8 cellular contexts compared by ENCODE assay signal in the genomic region with DNA sequence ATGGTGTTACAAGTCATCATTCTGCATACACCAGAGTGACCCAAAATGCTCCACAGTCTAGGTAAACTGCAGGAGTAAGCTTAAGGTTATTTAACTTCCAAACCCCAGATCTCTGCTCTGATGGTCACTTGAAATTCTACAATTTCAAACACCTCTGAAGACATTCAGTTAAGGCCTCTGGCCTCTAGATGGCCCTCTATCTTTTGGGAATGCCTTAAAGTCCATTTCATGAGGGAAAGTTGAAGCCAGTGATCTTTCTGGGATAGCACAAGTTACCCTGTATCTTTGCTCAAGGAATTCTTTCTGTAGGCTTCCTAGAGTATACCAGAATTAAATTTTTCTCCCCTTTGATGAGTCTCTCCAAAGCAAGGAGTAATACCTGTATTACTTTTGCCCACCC. TPM values are rescaled to one million over a fixed set of nuclear protein-coding genes. Genes with fewer than 3 reads are reported as not detected.
DNase-seq lines count a peak whose midpoint lies in the region; ATAC-seq, FAIRE-seq and TF ChIP-seq lines count a peak whose summit lies in the region.
"Not testable (repeated sequence)": the region's sequence is repeated elsewhere in the genome, so short reads cannot be mapped to it uniquely, and the experiment has no call there.
"Had no signal": no experiment of that assay in that cellular context is flagged by ENCODE, and none has a peak within 500 bp of the region (broad histone marks: within the 10 kb centered on the region; RNA-seq: fewer than 3 reads in every experiment).

No MANE protein-coding gene starts in this region.

- not testable (repeated sequence) for DNase-seq in WTC11 (ENCODE audit: low spot score); H1 (ENCODE audit: low read depth in 1 of 2, low spot score in 2 of 2); foreskin fibroblast; HepG2 (ENCODE audit: low spot score); psoas muscle

- POLR2A ChIA-PET in WTC11 (lab: Charles Lee); H1 (lab: Charles Lee; ENCODE audit: partially characterized antibody); HepG2 (lab: Yijun Ruan, JAX): not testable (repeated sequence)

- not testable (repeated sequence) for H2BK120ac ChIP-seq in H1 (replicated peaks; ENCODE audit: low read depth, low read length)

- not testable (repeated sequence) for H3K14ac ChIP-seq in H1 (ENCODE audit: insufficient read length)

- not testable (repeated sequence) for H4K20me1 ChIP-seq in H1 (replicated peaks in 1 of 2; ENCODE audit: control insufficient read depth in 1 of 2, insufficient read depth in 2 of 2, low read length in 2 of 2); HepG2 (ENCODE audit: insufficient read depth, low read length)

- H3K4ac ChIP-seq in H1 (replicated peaks; ENCODE audit: insufficient read length, low read depth, low read length) = not testable (repeated sequence)

- in situ Hi-C loops in HepG2 (cut with HindIII; ENCODE audit: extremely low pct_ligation_motif_present, low pct_unique_long_range_greater_than_20kb) = not testable (repeated sequence)

- not testable (repeated sequence) for H3K9ac ChIP-seq in H1 (replicated peaks in 1 of 4; ENCODE audit: extremely low read depth in 1 of 4, low read depth in 3 of 4, low read length in 3 of 4); HepG2 (ENCODE audit: insufficient read depth, low read depth, low read length)

- H3K79me1 ChIP-seq in H1 (ENCODE audit: low read depth, low read length) = not testable (repeated sequence)

- peak; percentile 94 for ATAC-seq in WTC11
- peak; percentile 51; the same call in 2 of the 3 replicates for ATAC-seq in HepG2
- ATAC-seq in psoas muscle = peak in 3 of 4 donors; percentile 39 to 83 (median 64)

- H3K4me3 Mint-ChIP-seq in WTC11 = not testable (repeated sequence)

- TF ChIP-seq EP300 in H1 (IDR thresholded peaks at IDR 0.05; ENCODE audit: borderline replicate concordance in 1 of 2, low read depth in 2 of 2, low read length in 2 of 2); HepG2 (IDR thresholded peaks at IDR 0.05; ENCODE audit: low read depth in 2 of 2, low read length in 2 of 2); HepG2 (CRISPR knock-in tag; IDR thresholded peaks at IDR 0.05; ENCODE audit: borderline replicate concordance): not testable (repeated sequence)

- H3K23me2 ChIP-seq in H1 (ENCODE audit: low read depth, low read length) = not testable (repeated sequence)

- not testable (repeated sequence) for H3K27ac Mint-ChIP-seq in WTC11

- H2BK5ac ChIP-seq in H1 (ENCODE audit: low read depth, low read length) = not testable (repeated sequence)

- H3K27ac ChIP-seq in H1 (ENCODE audit: low read depth, low read length); HepG2 (ENCODE audit: extremely low read length, insufficient read depth, low read length); psoas muscle: not testable (repeated sequence)

- H3K4me1 ChIP-seq in H1 (replicated peaks in 1 of 4; ENCODE audit: control insufficient read depth in 3 of 4, insufficient read depth in 4 of 4, low read length in 3 of 4); HepG2 (ENCODE audit: insufficient read depth, low read length); psoas muscle: not testable (repeated sequence)

- not testable (repeated sequence) for H2BK12ac ChIP-seq in H1 (ENCODE audit: low read depth, low read length)

- peak; percentile 40; the same call in 1 of the 2 replicates for TF ChIP-seq CTCF in LNCAP (IDR thresholded peaks at IDR 0.05)
- not testable (repeated sequence) for TF ChIP-seq CTCF in WTC11 (IDR thresholded peaks at IDR 0.05); H1 (IDR thresholded peaks at IDR 0.05; ENCODE audit: control extremely low read depth in 1 of 3, insufficient read depth in 1 of 3, low read depth in 1 of 3, low read length in 3 of 3); HepG2 (CRISPR knock-in tag; IDR thresholded peaks at IDR 0.05)
- peak; percentile 29 for TF ChIP-seq CTCF in foreskin fibroblast (IDR thresholded peaks at IDR 0.05; ENCODE audit: low read depth, low read length)
- TF ChIP-seq CTCF in psoas muscle (IDR thresholded peaks at IDR 0.05) = peak; percentile 35

- not testable (repeated sequence) for H3K36me3 Mint-ChIP-seq in WTC11

- not testable (repeated sequence) for BruUV-seq in HepG2 (replicated peaks; lab: Mats Ljungman, UMichigan)

- H2BK20ac ChIP-seq in H1 (ENCODE audit: low read length) = not testable (repeated sequence)

- H4K91ac ChIP-seq in H1 (replicated peaks; ENCODE audit: insufficient read length, low read length) = not testable (repeated sequence)

- CTCF ChIA-PET in WTC11 (lab: Charles Lee) (interaction anchor here (1.2 to 1.7 kb wide), 2 partner anchors 12 to 14 kb away, joined by 3 to 4 read pairs; no protein-coding TSS in a partner anchor), H1 (lab: Charles Lee; ENCODE audit: partially characterized antibody) (interaction anchor here (0.5 to 2.7 kb wide), 6 partner anchors 8 to 51 kb away, joined by 3 to 12 read pairs (median 6); no protein-coding TSS in a partner anchor)
- CTCF ChIA-PET in HepG2 (lab: Yijun Ruan, JAX; ENCODE audit: low intra/inter-chr PET ratio, low total read pairs) = not testable (repeated sequence)

- FAIRE-seq in G401.6 (lab: Jason Lieb, UNC) (peak; percentile 92), H1 (lab: Jason Lieb, UNC) (peak; percentile 100), HepG2 (lab: Jason Lieb, UNC) (peak; percentile 83)

- not testable (repeated sequence) for H3K27me3 ChIP-seq in H1 (replicated peaks in 1 of 4; ENCODE audit: control insufficient read depth in 3 of 4, extremely low read depth in 1 of 4, insufficient read depth in 3 of 4, low read length in 3 of 4); HepG2 (ENCODE audit: control insufficient read depth in 1 of 2, insufficient read depth in 2 of 2, low read length in 2 of 2); psoas muscle (ENCODE audit: insufficient read depth in 3 of 3, low read length in 2 of 3)

- H3K23ac ChIP-seq in H1 (ENCODE audit: insufficient read length) = not testable (repeated sequence)

- not testable (repeated sequence) for H2AK5ac ChIP-seq in H1 (ENCODE audit: low read depth, low read length)

- TF ChIP-seq RAD21 in H1 (IDR thresholded peaks at IDR 0.05 in 1 of 2, conservative IDR thresholded peaks at IDR 0.05 in 1 of 2; ENCODE audit: low read depth in 2 of 2, low read length in 2 of 2) = peak in 1 of 2 experiments; percentile 22; a peak in 1 of 4 replicates
- TF ChIP-seq RAD21 in HepG2 (CRISPR knock-in tag; IDR thresholded peaks at IDR 0.05) = not testable (repeated sequence)

- not testable (repeated sequence) for H3K36me3 ChIP-seq in H1 (ENCODE audit: control insufficient read depth in 2 of 4, insufficient read depth in 4 of 4, low read length in 3 of 4); HepG2 (replicated peaks in 1 of 2; ENCODE audit: control insufficient read depth in 1 of 2, insufficient read depth in 2 of 2, low read length in 2 of 2); psoas muscle (ENCODE audit: insufficient read depth in 1 of 2, low read depth in 1 of 2)

- not testable (repeated sequence) for H3K27me3 Mint-ChIP-seq in WTC11 (ENCODE audit: low read depth)

- H3K4me1 Mint-ChIP-seq in WTC11 = peaks cover 16% of the 10 kb centered on the region

- not testable (repeated sequence) for TF ChIP-seq POLR2A in H1 (IDR thresholded peaks at IDR 0.05; ENCODE audit: control extremely low read depth in 1 of 2, low read depth in 2 of 2, low read length in 2 of 2); HepG2 (IDR thresholded peaks at IDR 0.05; ENCODE audit: insufficient read depth in 1 of 2, low read depth in 2 of 2, low read length in 2 of 2)

- not testable (repeated sequence) for H2BK15ac ChIP-seq in H1 (ENCODE audit: low read length)

- not testable (repeated sequence) for H4K5ac ChIP-seq in H1 (ENCODE audit: insufficient read length, low read depth, low read length)

- not testable (repeated sequence) for H3K4me2 ChIP-seq in H1 (ENCODE audit: insufficient read depth in 1 of 2, low read depth in 2 of 2, low read length in 2 of 2); HepG2 (ENCODE audit: low read depth, low read length)

- not testable (repeated sequence) for H3K9me3 Mint-ChIP-seq in WTC11

- H3K79me2 ChIP-seq in H1 (ENCODE audit: control insufficient read depth in 1 of 2, insufficient read depth in 2 of 2, low read length in 2 of 2); HepG2 (ENCODE audit: insufficient read depth, low read length): not testable (repeated sequence)

- not testable (repeated sequence) for H2AFZ ChIP-seq in H1 (ENCODE audit: low read length); HepG2 (ENCODE audit: low read length)

- H3K56ac ChIP-seq in H1 (replicated peaks; ENCODE audit: insufficient read length, low read depth, low read length) = not testable (repeated sequence)

- H3K4me3 ChIP-seq in H1 (ENCODE audit: extremely low read depth in 1 of 4, insufficient read depth in 2 of 4, low read depth in 3 of 4, low read length in 4 of 4); foreskin fibroblast (ENCODE audit: low read depth in 1 of 2, low read length in 2 of 2); HepG2 (replicated peaks in 1 of 3; ENCODE audit: insufficient read depth in 1 of 3, low read depth in 2 of 3, low read length in 3 of 3); psoas muscle: not testable (repeated sequence)

- not testable (repeated sequence) for H3K9me3 ChIP-seq in H1 (ENCODE audit: insufficient read depth in 2 of 2, low read depth in 1 of 2, low read length in 1 of 2); HepG2 (ENCODE audit: low read length); psoas muscle

- intact Hi-C loops in HepG2 (cut with micrococcal nuclease; ENCODE audit: unreplicated experiment); psoas muscle (cut with DNase I): not testable (repeated sequence)

- not testable (repeated sequence) for H4K8ac ChIP-seq in H1 (ENCODE audit: extremely low read depth, insufficient read depth, low read length)

- not testable (repeated sequence) for H3K18ac ChIP-seq in H1 (ENCODE audit: extremely low read depth, low read length)

RNA-seq across cellular contexts. Expression of gene SAXO2, which starts 18.7 kb away (rescaled TPM):
- total RNA-seq in WTC11 (2021) = 1.9 to 3.8 TPM (median 2.7 TPM) in 3 replicates
- 3.1 and 3.8 TPM in 2 replicates for total RNA-seq in H1 (2021; fragmentation: NEBNext Ultra II Directional; extraction: Animal tissue kit (Norgen Biotek cat#: 25700))
- 1.9 and 3.1 TPM in 2 replicates for polyA plus RNA-seq in H1 (2011; rRNA removed)
- polyA plus RNA-seq in H1 (2011; cell fraction: cytosol; rRNA removed) = 2.5 TPM
- 2.7 TPM for polyA plus RNA-seq in H1 (2011; cell fraction: nucleus; rRNA removed)
- 1.3 to 3.9 TPM (median 2.1 TPM) in 4 replicates for polyA plus RNA-seq in H1 (2012, experiment 1 of 2)
- 2.3 TPM for polyA plus RNA-seq in H1 (2012, experiment 2 of 2)
- 3.6 TPM for polyA plus RNA-seq in H1 (2013, experiment 1 of 2)
- 2.3 TPM for polyA plus RNA-seq in H1 (2013, experiment 2 of 2)
- polyA minus RNA-seq in H1 (2011; rRNA and poly(A)+ RNA removed) = 0.22 and 0.29 TPM in 2 replicates
- not detected for polyA minus RNA-seq in H1 (2011; cell fraction: cytosol; rRNA and poly(A)+ RNA removed)
- polyA minus RNA-seq in H1 (2011; cell fraction: nucleus; rRNA and poly(A)+ RNA removed) = not detected
- 1.5 TPM in 1 of 2 replicates, not detected in the other for total RNA-seq in HepG2 (2016; rRNA removed; fragmentation: Illumina TruSeq; extraction: Trizol)
- total RNA-seq in HepG2 (2016; cell fraction: cytosol; rRNA removed; fragmentation: Illumina TruSeq; extraction: Trizol; ENCODE audit: low read depth) = not detected in 2 replicates
- total RNA-seq in HepG2 (2016; cell fraction: insoluble cytoplasmic fraction; rRNA removed; fragmentation: Illumina TruSeq; extraction: Trizol) = not detected in 2 replicates
- total RNA-seq in HepG2 (2016; cell fraction: membrane; rRNA removed; fragmentation: Illumina TruSeq; extraction: Trizol) = not detected in 2 replicates
- 1.8 TPM in 1 of 2 replicates, not detected in the other for total RNA-seq in HepG2 (2016; cell fraction: nucleus; rRNA removed; fragmentation: Illumina TruSeq; extraction: Trizol)
- polyA plus RNA-seq in HepG2 (2011; rRNA removed) = 0.01 and 0.04 TPM in 2 replicates
- polyA plus RNA-seq in HepG2 (2011; cell fraction: cytosol; rRNA removed) = not detected in 2 replicates
- polyA plus RNA-seq in HepG2 (2011; cell fraction: nucleus; rRNA removed) = not detected in 2 replicates
- polyA plus RNA-seq in HepG2 (2012) = not detected in 2 replicates
- not detected in 2 replicates for polyA plus RNA-seq in HepG2 (2016; cell fraction: cytosol; fragmentation: Illumina TruSeq; extraction: Trizol; ENCODE audit: low read depth)
- not detected in 2 replicates for polyA plus RNA-seq in HepG2 (2016; cell fraction: insoluble cytoplasmic fraction; fragmentation: Illumina TruSeq; extraction: Trizol; ENCODE audit: low read depth)
- polyA plus RNA-seq in HepG2 (2016; cell fraction: membrane; fragmentation: Illumina TruSeq; extraction: Trizol; ENCODE audit: low read depth) = not detected in 2 replicates
- not detected in 2 replicates for polyA plus RNA-seq in HepG2 (2016; cell fraction: nucleus; fragmentation: Illumina TruSeq; extraction: Trizol; ENCODE audit: insufficient read depth, low read depth)
- 1.8 TPM in 1 of 2 replicates, not detected in the other for polyA minus RNA-seq in HepG2 (2011; rRNA and poly(A)+ RNA removed; ENCODE audit: low replicate concordance)
- polyA minus RNA-seq in HepG2 (2011; cell fraction: cytosol; rRNA and poly(A)+ RNA removed) = not detected in 2 replicates
- 0.62 and 2.8 TPM in 2 replicates for polyA minus RNA-seq in HepG2 (2011; cell fraction: nucleus; rRNA and poly(A)+ RNA removed)
- total RNA-seq in psoas muscle = 1 to 10 TPM in 3 of 4 donors, not detected in 1; 1.6 to 4.2 (median 1.9) TPM
- 1 to 10 TPM in 1 of 3 donors, under 1 TPM in 2; 0.40 to 4.3 (median 0.80) TPM for polyA plus RNA-seq in psoas muscle
- polyA plus RNA-seq: CD14-positive monocyte had no signal

RNA-seq across cellular contexts. Expression of gene EFL1, which starts 18.7 kb away (rescaled TPM):
- total RNA-seq in WTC11 (2021) = 25.4 to 27.5 TPM (median 25.4 TPM) in 3 replicates
- 31.5 and 32.8 TPM in 2 replicates for total RNA-seq in H1 (2021; fragmentation: NEBNext Ultra II Directional; extraction: Animal tissue kit (Norgen Biotek cat#: 25700))
- 8.8 and 10.8 TPM in 2 replicates for polyA plus RNA-seq in H1 (2011; rRNA removed)
- 18.0 TPM for polyA plus RNA-seq in H1 (2011; cell fraction: cytosol; rRNA removed)
- 15.3 TPM for polyA plus RNA-seq in H1 (2011; cell fraction: nucleus; rRNA removed)
- 20.3 to 30.7 TPM (median 24.2 TPM) in 4 replicates for polyA plus RNA-seq in H1 (2012, experiment 1 of 2)
- polyA plus RNA-seq in H1 (2012, experiment 2 of 2) = 1.9 TPM
- polyA plus RNA-seq in H1 (2013, experiment 1 of 2) = 16.4 TPM
- polyA plus RNA-seq in H1 (2013, experiment 2 of 2) = 17.5 TPM
- 33.1 and 45.0 TPM in 2 replicates for polyA minus RNA-seq in H1 (2011; rRNA and poly(A)+ RNA removed)
- polyA minus RNA-seq in H1 (2011; cell fraction: cytosol; rRNA and poly(A)+ RNA removed) = 31.2 TPM
- 49.1 TPM for polyA minus RNA-seq in H1 (2011; cell fraction: nucleus; rRNA and poly(A)+ RNA removed)
- total RNA-seq in HepG2 (2016; rRNA removed; fragmentation: Illumina TruSeq; extraction: Trizol) = 12.0 and 16.2 TPM in 2 replicates
- 5.1 and 5.9 TPM in 2 replicates for total RNA-seq in HepG2 (2016; cell fraction: cytosol; rRNA removed; fragmentation: Illumina TruSeq; extraction: Trizol; ENCODE audit: low read depth)
- total RNA-seq in HepG2 (2016; cell fraction: insoluble cytoplasmic fraction; rRNA removed; fragmentation: Illumina TruSeq; extraction: Trizol) = 12.0 and 15.3 TPM in 2 replicates
- total RNA-seq in HepG2 (2016; cell fraction: membrane; rRNA removed; fragmentation: Illumina TruSeq; extraction: Trizol) = 7.0 and 9.4 TPM in 2 replicates
- total RNA-seq in HepG2 (2016; cell fraction: nucleus; rRNA removed; fragmentation: Illumina TruSeq; extraction: Trizol) = 16.3 and 24.9 TPM in 2 replicates
- polyA plus RNA-seq in HepG2 (2011; rRNA removed) = 6.3 and 6.4 TPM in 2 replicates
- polyA plus RNA-seq in HepG2 (2011; cell fraction: cytosol; rRNA removed) = 4.0 and 6.2 TPM in 2 replicates
- 2.2 and 3.9 TPM in 2 replicates for polyA plus RNA-seq in HepG2 (2011; cell fraction: nucleus; rRNA removed)
- polyA plus RNA-seq in HepG2 (2012) = 7.7 and 7.8 TPM in 2 replicates
- polyA plus RNA-seq in HepG2 (2016; cell fraction: cytosol; fragmentation: Illumina TruSeq; extraction: Trizol; ENCODE audit: low read depth) = 0.55 and 2.3 TPM in 2 replicates
- polyA plus RNA-seq in HepG2 (2016; cell fraction: insoluble cytoplasmic fraction; fragmentation: Illumina TruSeq; extraction: Trizol; ENCODE audit: low read depth) = 11.5 and 13.0 TPM in 2 replicates
- polyA plus RNA-seq in HepG2 (2016; cell fraction: membrane; fragmentation: Illumina TruSeq; extraction: Trizol; ENCODE audit: low read depth) = 1.4 and 1.6 TPM in 2 replicates
- polyA plus RNA-seq in HepG2 (2016; cell fraction: nucleus; fragmentation: Illumina TruSeq; extraction: Trizol; ENCODE audit: insufficient read depth, low read depth) = 6.3 and 7.5 TPM in 2 replicates
- 15.3 and 61.4 TPM in 2 replicates for polyA minus RNA-seq in HepG2 (2011; rRNA and poly(A)+ RNA removed; ENCODE audit: low replicate concordance)
- 6.2 and 8.4 TPM in 2 replicates for polyA minus RNA-seq in HepG2 (2011; cell fraction: cytosol; rRNA and poly(A)+ RNA removed)
- polyA minus RNA-seq in HepG2 (2011; cell fraction: nucleus; rRNA and poly(A)+ RNA removed) = 28.0 and 28.6 TPM in 2 replicates
- 10 to 100 TPM; 11.5 to 19.7 (median 13.8) TPM for total RNA-seq in psoas muscle
- 10 to 100 TPM in 2 of 3 donors, 1 to 10 TPM in 1; 9.2 to 13.4 (median 10.5) TPM for polyA plus RNA-seq in psoas muscle
